In the genomic region with DNA sequence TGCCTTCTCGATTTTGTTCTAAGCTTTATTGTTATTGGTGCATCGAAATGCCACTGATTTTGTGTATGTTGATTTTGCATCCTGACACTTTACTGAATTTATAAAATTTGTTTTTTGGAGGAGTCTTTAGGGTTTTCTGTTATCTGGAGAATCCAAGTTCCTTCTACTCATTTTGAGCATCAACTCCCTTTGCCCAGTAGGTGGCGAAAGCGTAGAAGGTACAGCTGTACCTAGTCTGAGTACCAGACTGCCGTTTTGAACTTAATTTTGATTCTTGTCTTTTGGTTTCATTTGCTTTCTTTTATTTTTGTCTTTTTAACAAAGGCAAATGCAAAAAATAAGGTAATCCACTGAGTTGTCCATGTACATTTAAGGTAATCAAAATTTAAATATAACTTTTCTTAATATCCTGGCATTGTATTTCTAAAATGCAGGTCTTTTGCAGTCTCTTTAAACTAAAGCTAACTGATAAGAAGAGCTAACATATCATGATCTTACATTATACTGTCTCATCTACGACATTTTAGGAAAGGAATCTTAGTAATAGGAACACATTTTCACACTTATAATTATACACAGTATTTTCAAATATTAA, we compare ENCODE assay signal across 7 cellular contexts.
A peak's percentile ranks its signal among the peaks of the same experiment; 100 is the strongest.
DNase-seq lines count a peak whose midpoint lies in the region; ATAC-seq and TF ChIP-seq lines count a peak whose summit lies in the region.

No MANE protein-coding gene starts in this region.

- BruUV-seq in mammary epithelial cell (replicated peaks; lab: Mats Ljungman, UMichigan), result no TSS peak

- no peaks in the 10 kb centered on the region for H3K4me1 ChIP-seq in OCI-LY3 (ENCODE audit: low read length)
- H3K4me1 ChIP-seq in mammary epithelial cell (ENCODE audit: insufficient read depth, low read length), result peaks cover 3% of the 10 kb centered on the region
- H3K4me1 ChIP-seq in thoracic aorta (ENCODE audit: control insufficient read depth in 1 of 2, low read depth in 2 of 2), result no peaks in the 10 kb centered on the region

- CTCF ChIA-PET in mammary epithelial cell (lab: Charles Lee; ENCODE audit: low non-redundant PET), result interaction anchor here (0.6 kb wide), 1 partner anchor 47 kb away, joined by 3 read pairs; no protein-coding TSS in a partner anchor

- H4K20me1 ChIP-seq in OCI-LY3 (ENCODE audit: insufficient read depth, low read length), result no peaks in the 10 kb centered on the region
- no peaks in the 10 kb centered on the region for H4K20me1 ChIP-seq in mammary epithelial cell (ENCODE audit: insufficient read depth, low read length)

- peak; percentile 76 for ATAC-seq in GM19395 (IDR thresholded peaks at IDR 0.05; ENCODE audit: unreplicated experiment)
- peak; percentile 92 for ATAC-seq in HG03565 (IDR thresholded peaks at IDR 0.05; ENCODE audit: unreplicated experiment)
- ATAC-seq in thoracic aorta (ENCODE audit: insufficient number of reproducible peaks, low FRiP score, low read depth), result no peak

- intact Hi-C loops in mammary epithelial cell (cut with micrococcal nuclease), result loop anchor here (1.0 to 10.0 kb wide), 4 partner anchors 218 to 1135 kb away; no protein-coding TSS in a partner anchor

- peak; percentile 86 for TF ChIP-seq CTCF in OCI-LY3 (IDR thresholded peaks at IDR 0.05; ENCODE audit: low read depth, low read length)
- peak; percentile 81 to 90 for TF ChIP-seq CTCF in mammary epithelial cell (conservative IDR thresholded peaks at IDR 0.05 in 1 of 2, IDR thresholded peaks at IDR 0.05 in 1 of 2; ENCODE audit: extremely low read depth in 1 of 2, insufficient read depth in 1 of 2, low read depth in 1 of 2, low read length in 2 of 2)
- TF ChIP-seq CTCF in thoracic aorta (IDR thresholded peaks at IDR 0.05), result peak; percentile 46

- H2AFZ ChIP-seq in OCI-LY3 (ENCODE audit: low read depth, low read length) (0 out of 2 replicates have a peak overlapping the region, but pooled peaks have one; percentile 7), mammary epithelial cell (ENCODE audit: low read depth, low read length) (no peak overlapping the region)

- no peak overlapping the region for H3K27ac ChIP-seq in OCI-LY3 (ENCODE audit: low read length)
- no peak overlapping the region for H3K27ac ChIP-seq in mammary epithelial cell (ENCODE audit: insufficient read depth, low read depth, low read length)
- H3K27ac ChIP-seq in thoracic aorta, result no peak overlapping the region

- dilution Hi-C loops in mammary epithelial cell (cut with HindIII; ENCODE audit: low sequenced_read_pairs), result loop anchor here (5.0 kb wide), 1 partner anchor 468 kb away; the partner anchor contains the start of gene C3orf49

- DNase-seq in EL (peak; percentile 58), mammary epithelial cell (peak; percentile 39), left kidney (ENCODE audit: low read depth, low spot score) (peak; percentile 87), thoracic aorta (ENCODE audit: low spot score) (no peak)

- H3K9ac ChIP-seq in OCI-LY3 (ENCODE audit: low read length), result no peak overlapping the region
- no peak overlapping the region for H3K9ac ChIP-seq in mammary epithelial cell (ENCODE audit: insufficient read depth, low read length)

- H3K4me2 ChIP-seq in OCI-LY3 (ENCODE audit: low read length) (peak overlapping the region; percentile 35), mammary epithelial cell (ENCODE audit: insufficient read depth, low read depth, low read length) (peak overlapping the region; percentile 41)

- in situ Hi-C loops in mammary epithelial cell (cut with MboI; ENCODE audit: low sequenced_read_pairs in 2 of 2), result loop anchor here (5.0 to 25.0 kb wide), 3 partner anchors 313 to 638 kb away; partner anchors contain the start of genes C3orf49 (in 2 of the 2) and SNTN (in 1 of the 2)

- H3K36me3 ChIP-seq in OCI-LY3 (replicated peaks; ENCODE audit: low read depth, low read length) (no peaks in the 10 kb centered on the region), mammary epithelial cell (ENCODE audit: insufficient read depth, low read length) (no peaks in the 10 kb centered on the region), thoracic aorta (no peaks in the 10 kb centered on the region)

- H3K9me3 ChIP-seq in OCI-LY3 (ENCODE audit: insufficient read depth, low read length) (no peaks in the 10 kb centered on the region), mammary epithelial cell (replicated peaks; ENCODE audit: insufficient read depth, low read length) (no peaks in the 10 kb centered on the region), thoracic aorta (no peaks in the 10 kb centered on the region)

- WGBS in mammary epithelial cell (ENCODE audit: low coverage, missing lambda C conversion rate), result 3% methylated on average over 6 of the region's 6 CpGs

- H3K79me2 ChIP-seq in OCI-LY3 (ENCODE audit: low read length) (no peaks in the 10 kb centered on the region), mammary epithelial cell (ENCODE audit: insufficient read depth, low read length) (no peaks in the 10 kb centered on the region)

- H3K4me3 ChIP-seq in OCI-LY3 (ENCODE audit: low read length) (no peak overlapping the region), mammary epithelial cell (replicated peaks in 1 of 3; ENCODE audit: insufficient read depth in 1 of 3, low read depth in 2 of 3, low read length in 3 of 3) (no peak overlapping the region), thoracic aorta (no peak overlapping the region)

- H3K27me3 ChIP-seq in OCI-LY3 (ENCODE audit: low read depth, low read length) (peaks cover 29% of the 10 kb centered on the region), mammary epithelial cell (ENCODE audit: insufficient read depth, low read length) (no peaks in the 10 kb centered on the region), thoracic aorta (replicated peaks; ENCODE audit: insufficient read depth) (no peaks in the 10 kb centered on the region)
